Comparison of ENCODE assay signal across 8 cellular contexts in the genomic region with DNA sequence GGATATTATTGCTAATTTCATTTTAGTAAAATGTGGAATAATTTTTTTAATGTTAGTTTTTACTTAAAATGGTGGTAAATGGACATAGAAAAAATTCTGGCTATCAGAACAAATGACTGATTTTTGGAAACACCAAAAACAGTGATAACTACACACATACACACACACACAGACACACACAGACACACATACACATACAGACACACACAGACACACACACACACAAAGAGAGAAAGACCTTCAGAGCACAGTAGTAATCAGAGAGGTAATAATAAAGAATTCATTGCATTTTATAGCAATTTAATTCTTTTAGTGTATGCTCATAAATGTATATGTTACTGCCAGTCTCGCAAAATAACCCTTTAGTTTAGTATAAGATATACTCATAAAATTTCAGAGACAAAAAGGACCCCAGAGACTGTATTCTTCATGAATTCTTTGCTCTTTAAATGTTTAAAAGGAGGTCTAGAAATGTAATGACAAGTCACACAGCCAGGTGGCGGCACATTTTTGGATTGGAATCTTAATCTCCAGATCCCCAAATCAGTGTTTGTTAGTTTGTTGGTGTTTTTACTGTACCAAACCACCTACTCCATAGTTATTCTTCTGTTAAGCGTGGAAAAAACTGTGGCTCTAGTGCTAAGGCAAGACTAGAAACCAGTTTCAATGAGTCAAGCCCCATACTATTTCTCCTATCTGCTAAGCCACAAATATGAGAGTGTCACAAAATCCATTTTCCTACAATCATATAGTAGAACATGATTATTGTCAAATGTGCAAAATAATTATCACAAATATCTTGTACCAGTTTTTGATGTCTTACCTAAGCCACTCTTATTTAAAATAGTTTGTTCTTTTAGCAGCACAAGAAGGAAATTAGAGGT.
DNase-seq lines count a peak whose midpoint lies in the region; ATAC-seq and TF ChIP-seq lines count a peak whose summit lies in the region.

No MANE protein-coding gene starts in this region.

- no peak overlapping the region for H3K27ac ChIP-seq in endodermal cell (ENCODE audit: low read depth, low read length)

- H3K36me3 Mint-ChIP-seq in endodermal cell (ENCODE audit: low read depth) (no peaks in the 10 kb centered on the region), progenitor cell of endocrine pancreas (ENCODE audit: insufficient read depth) (no peaks in the 10 kb centered on the region), T-helper 17 cell (ENCODE audit: low read depth) (no peaks in the 10 kb centered on the region)

- no peaks in the 10 kb centered on the region for H3K27me3 ChIP-seq in endodermal cell (ENCODE audit: control insufficient read depth, insufficient read depth, low read length, poor library complexity, severe bottlenecking)

- H3K27ac Mint-ChIP-seq in endodermal cell (no peak overlapping the region), progenitor cell of endocrine pancreas (no peak overlapping the region), T-helper 17 cell (no peak overlapping the region)

- no peak overlapping the region for H3K9ac ChIP-seq in endodermal cell (ENCODE audit: extremely low read depth, low read length, poor library complexity, severe bottlenecking)

- H3K4me3 ChIP-seq in endodermal cell (ENCODE audit: low read length), result no peak overlapping the region

- peak; percentile 30 for DNase-seq in AG20443 (ENCODE audit: low spot score)
- DNase-seq in NCI-H460 (ENCODE audit: extremely low read depth, low read depth), result peak; percentile 37
- peak; percentile 75 for DNase-seq in endodermal cell
- no peak for DNase-seq in progenitor cell of endocrine pancreas (ENCODE audit: low spot score, unreplicated experiment)
- no peak for DNase-seq in T-helper 17 cell
- no peak for DNase-seq in GM19240 (ENCODE audit: insufficient read length, low spot score)
- no peak for DNase-seq in posterior vena cava (ENCODE audit: low spot score)

- H3K9me3 Mint-ChIP-seq in endodermal cell (no peaks in the 10 kb centered on the region), progenitor cell of endocrine pancreas (ENCODE audit: low read depth) (no peaks in the 10 kb centered on the region)

- TF ChIP-seq CTCF in endodermal cell (conservative IDR thresholded peaks at IDR 0.05), result peak; percentile 80
- TF ChIP-seq CTCF in progenitor cell of endocrine pancreas (IDR thresholded peaks at IDR 0.05; ENCODE audit: unreplicated experiment), result peak; percentile 62

- H3K4me1 ChIP-seq in endodermal cell (ENCODE audit: control insufficient read depth, insufficient read depth, low read length), result no peaks in the 10 kb centered on the region

- peaks cover 27% of the 10 kb centered on the region for H3K4me1 Mint-ChIP-seq in endodermal cell
- peaks cover 8% of the 10 kb centered on the region for H3K4me1 Mint-ChIP-seq in progenitor cell of endocrine pancreas (ENCODE audit: low read depth)
- no peaks in the 10 kb centered on the region for H3K4me1 Mint-ChIP-seq in T-helper 17 cell

- no peaks in the 10 kb centered on the region for H3K27me3 Mint-ChIP-seq in endodermal cell (ENCODE audit: insufficient read depth)
- H3K27me3 Mint-ChIP-seq in progenitor cell of endocrine pancreas, result no peaks in the 10 kb centered on the region
- H3K27me3 Mint-ChIP-seq in T-helper 17 cell, result no peaks in the 10 kb centered on the region

- H3K36me3 ChIP-seq in endodermal cell (ENCODE audit: control insufficient read depth, insufficient read depth, low read length), result no peaks in the 10 kb centered on the region

- H3K4me3 Mint-ChIP-seq in endodermal cell, result no peak overlapping the region
- no peak overlapping the region for H3K4me3 Mint-ChIP-seq in progenitor cell of endocrine pancreas (ENCODE audit: low read depth)
- no peak overlapping the region for H3K4me3 Mint-ChIP-seq in T-helper 17 cell

- WGBS in endodermal cell (ENCODE audit: insufficient coverage in 1 of 2, insufficient read length in 1 of 2), 2 experiments, result 69% methylated on average over 2 of the region's 3 CpGs; no CpG with 5 or more reads in 1 of the 2 experiments

- H3K9me3 ChIP-seq in endodermal cell (ENCODE audit: control insufficient read depth, low read length), result no peaks in the 10 kb centered on the region
- no peaks in the 10 kb centered on the region for H3K9me3 ChIP-seq in T-helper 17 cell (ENCODE audit: control insufficient read depth, low read length, poor library complexity, severe bottlenecking)

- intact Hi-C loops in posterior vena cava (cut with DNase I), result no loop called here

- peak; percentile 52 for ATAC-seq in GM18858 (IDR thresholded peaks at IDR 0.05; ENCODE audit: unreplicated experiment)
- no peak for ATAC-seq in T-helper 17 cell

Comparison
In these comparisons a context has a peak if more than half of its experiments do, and no peak if none do; other contexts are left out.
1. DNase-seq: peak in AG20443 (single experiment), NCI-H460 (single experiment) and endodermal cell (single experiment); none in progenitor cell of endocrine pancreas (single experiment), T-helper 17 cell (0 of 3), GM19240 (single experiment) and posterior vena cava (single experiment).